In genomic region chr3:42520906-42521305, GRCh38 we compare ENCODE assay signal across 15 cellular contexts. TPM values are rescaled to one million over a fixed set of nuclear protein-coding genes. Genes with fewer than 3 reads are reported as not detected.
A peak's percentile ranks its signal among the peaks of the same experiment; 100 is the strongest.
DNase-seq lines count a peak whose midpoint lies in the region; ATAC-seq and TF ChIP-seq lines count a peak whose summit lies in the region.
"Had no signal": no experiment of that assay in that cellular context is flagged by ENCODE, and none has a peak within 500 bp of the region (broad histone marks: within the 10 kb centered on the region; RNA-seq: fewer than 3 reads in every experiment).

No MANE protein-coding gene starts in this region.

- POLR2A ChIA-PET in T-cell (lab: Charles Lee) = no interaction called here

- peak overlapping the region; percentile 75 for H3K27ac Mint-ChIP-seq in activated naive CD8-positive, alpha-beta T cell
- no peak overlapping the region for H3K27ac Mint-ChIP-seq in activated naive CD8-positive, alpha-beta T cell treated with anti-CD3 and anti-CD28 coated beads for 36 hours
- peak overlapping the region; percentile 96 to 97 for H3K27ac Mint-ChIP-seq in T-cell

- H3K27me3 Mint-ChIP-seq in activated naive CD8-positive, alpha-beta T cell = no peaks in the 10 kb centered on the region
- no peaks in the 10 kb centered on the region for H3K27me3 Mint-ChIP-seq in activated naive CD8-positive, alpha-beta T cell treated with anti-CD3 and anti-CD28 coated beads for 36 hours
- H3K27me3 Mint-ChIP-seq in T-cell = no peaks in the 10 kb centered on the region

- H3K4me3 ChIP-seq in lower lobe of right lung (no peak overlapping the region), upper lobe of right lung (no peak overlapping the region)

- H3K36me3 Mint-ChIP-seq in activated naive CD8-positive, alpha-beta T cell = peaks cover 11% of the 10 kb centered on the region
- peaks cover 13% of the 10 kb centered on the region for H3K36me3 Mint-ChIP-seq in activated naive CD8-positive, alpha-beta T cell treated with anti-CD3 and anti-CD28 coated beads for 36 hours
- peaks cover 27% of the 10 kb centered on the region for H3K36me3 Mint-ChIP-seq in T-cell

- TF ChIP-seq CTCF in lower lobe of right lung (IDR thresholded peaks at IDR 0.05) (no peak), upper lobe of right lung (IDR thresholded peaks at IDR 0.05) (no peak)

- H3K4me1 Mint-ChIP-seq in activated naive CD8-positive, alpha-beta T cell (ENCODE audit: low read depth) = peaks cover 37% of the 10 kb centered on the region
- H3K4me1 Mint-ChIP-seq in activated naive CD8-positive, alpha-beta T cell treated with anti-CD3 and anti-CD28 coated beads for 36 hours = peaks cover 19% of the 10 kb centered on the region
- peaks cover 37 to 57% (median 41%) of the 10 kb centered on the region in 3 donors for H3K4me1 Mint-ChIP-seq in T-cell

- H3K27me3 ChIP-seq in lower lobe of right lung (ENCODE audit: low read depth) (no peaks in the 10 kb centered on the region), upper lobe of right lung (no peaks in the 10 kb centered on the region)

- no peaks in the 10 kb centered on the region for H3K9me3 ChIP-seq in lower lobe of right lung
- no peaks in the 10 kb centered on the region for H3K9me3 ChIP-seq in upper lobe of right lung

- DNase-seq in activated naive CD8-positive, alpha-beta T cell treated with anti-CD3 and anti-CD28 coated beads for 36 hours = no peak
- DNase-seq in T-cell (no peak), lower lobe of right lung (no peak), upper lobe of right lung (no peak), NOMO-1 treated with dmso at 0.1 percent for 144 hours (lab: John Stamatoyannopoulos, UW; ENCODE audit: unreplicated experiment) (no peak), mesenteric fat pad (ENCODE audit: low spot score) (no peak)
- DNase-seq: AML-193, DMS 273 treated with DMSO at 0.1 percent for 48 hours, KBM-7, NCI-H1092, NCI-H2227 treated with DMSO at 0.1 percent for 48 hours, NCI-H526, OCI-M1 had no signal

- ATAC-seq in T-cell (replicated peaks in 1 of 4) (no peak), lower lobe of right lung (no peak), upper lobe of right lung (no peak), GM21390 (IDR thresholded peaks at IDR 0.05; ENCODE audit: unreplicated experiment) (no peak)

- peak overlapping the region; percentile 60 for H3K27ac ChIP-seq in lower lobe of right lung
- peak overlapping the region; percentile 36 for H3K27ac ChIP-seq in upper lobe of right lung

- H3K36me3 ChIP-seq in lower lobe of right lung = peaks cover 35% of the 10 kb centered on the region
- peaks cover 7% of the 10 kb centered on the region for H3K36me3 ChIP-seq in upper lobe of right lung

- intact Hi-C loops in lower lobe of right lung (cut with DNase I) = no loop called here
- intact Hi-C loops in upper lobe of right lung (cut with DNase I) = no loop called here

- H3K4me3 Mint-ChIP-seq in activated naive CD8-positive, alpha-beta T cell = no peak overlapping the region
- no peak overlapping the region for H3K4me3 Mint-ChIP-seq in activated naive CD8-positive, alpha-beta T cell treated with anti-CD3 and anti-CD28 coated beads for 36 hours
- peak overlapping the region in 1 of 3 donors; percentile 77 for H3K4me3 Mint-ChIP-seq in T-cell

- CTCF ChIA-PET in T-cell (lab: Charles Lee) = interaction anchor here in 1 of 2 donors (0.7 to 1.0 kb wide), 2 partner anchors 12 to 14 kb away, joined by 4 read pairs; no protein-coding TSS in a partner anchor

- no peaks in the 10 kb centered on the region for H3K9me3 Mint-ChIP-seq in activated naive CD8-positive, alpha-beta T cell (ENCODE audit: low read depth)
- H3K9me3 Mint-ChIP-seq in activated naive CD8-positive, alpha-beta T cell treated with anti-CD3 and anti-CD28 coated beads for 36 hours = no peaks in the 10 kb centered on the region
- no peaks in the 10 kb centered on the region for H3K9me3 Mint-ChIP-seq in T-cell

- H3K4me1 ChIP-seq in lower lobe of right lung (peaks cover 24% of the 10 kb centered on the region), upper lobe of right lung (peaks cover 2% of the 10 kb centered on the region)

RNA-seq across cellular contexts. Expression of gene VIPR1, which starts 18.5 kb away (rescaled TPM):
- total RNA-seq in activated naive CD8-positive, alpha-beta T cell treated with anti-CD3 and anti-CD28 coated beads for 36 hours = 1 to 10 TPM; 6.0 to 6.6 TPM
- 10 to 100 TPM; 68.0 to 92.4 (median 76.1) TPM for total RNA-seq in T-cell
- total RNA-seq in lower lobe of right lung = 212 TPM
- 184 TPM for total RNA-seq in upper lobe of right lung
- total RNA-seq in mesenteric fat pad = 2.4 TPM

Comparison
In these comparisons a context has a peak if more than half of its experiments do, and no peak if none do; other contexts are left out.
1. RNA of gene VIPR1, which starts 18.5 kb away (total RNA-seq): 212 TPM in lower lobe of right lung (single experiment), 184 TPM in upper lobe of right lung (single experiment) and 68.0 to 92.4 TPM in T-cell; 6.0 to 6.6 TPM in activated naive CD8-positive, alpha-beta T cell treated with anti-CD3 and anti-CD28 coated beads for 36 hours and 2.4 TPM in mesenteric fat pad (single experiment); every median in the first group is over 4 times any median in the second.